ENCODE assay signal across 17 cellular contexts in genomic region chr4:38188136-38188535, GRCh38.
"Had no signal": no experiment of that assay in that cellular context is flagged by ENCODE, and none has a peak within 500 bp of the region (broad histone marks: within the 10 kb centered on the region; RNA-seq: fewer than 3 reads in every experiment).

No MANE protein-coding gene starts in this region.

- H3K9ac ChIP-seq: neural progenitor cell had no signal

- H3K4me2 ChIP-seq: neural progenitor cell had no signal

- DNase-seq: activated CD4-positive, alpha-beta T cell treated with anti-CD3 and anti-CD28 coated beads for 36 hours; activated CD4-positive, alpha-beta T cell treated with anti-CD3 and anti-CD28 coated beads, Interleukin-2, amount 50 U/mL, for 4 hours; activated CD8-positive, alpha-beta memory T cell treated with anti-CD3 and anti-CD28 coated beads, Interleukin-2, amount 50 U/mL, for 48 hours; activated naive CD4-positive, alpha-beta T cell treated with Interleukin-2 at 50 U/mL for 16 hours; activated naive CD8-positive, alpha-beta T cell treated with anti-CD3 and anti-CD28 coated beads for 36 hours; activated T-cell treated with anti-CD3 and anti-CD28 coated beads, Interleukin-2, amount 50 U/mL, for 4 hours; heart right ventricle; islet precursor cell; mesenchymal stem cell; naive thymus-derived CD8-positive, alpha-beta T cell; retina; spleen; stimulated activated CD4-positive, alpha-beta T cell treated with anti-CD3 and anti-CD28 coated beads, Interleukin-4, amount 100 ng/mL, for 1 hour; stimulated activated naive CD4-positive, alpha-beta T cell had no signal

- H3K9me3 ChIP-seq: heart right ventricle, spleen had no signal

- ATAC-seq: activated CD4-positive, alpha-beta T cell treated with anti-CD3 and anti-CD28 coated beads for 36 hours; activated T-cell treated with anti-CD3 and anti-CD28 coated beads, Interleukin-2, amount 50 U/mL, for 4 hours; heart right ventricle; naive thymus-derived CD8-positive, alpha-beta T cell; WTC11 had no signal

- H2AFZ ChIP-seq: neural progenitor cell had no signal

- H3K27ac ChIP-seq: heart right ventricle, neural progenitor cell, spleen had no signal

- H3K4me3 ChIP-seq: coronary artery, heart right ventricle, neural progenitor cell, spleen had no signal

- H3K36me3 ChIP-seq: heart right ventricle, neural progenitor cell, spleen had no signal

- H3K27me3 ChIP-seq: heart right ventricle, neural progenitor cell, spleen had no signal
